7 cellular contexts compared by ENCODE assay signal in genomic region chr13:76335463-76335862, GRCh38.
"Had no signal": no experiment of that assay in that cellular context is flagged by ENCODE, and none has a peak within 500 bp of the region (broad histone marks: within the 10 kb centered on the region; RNA-seq: fewer than 3 reads in every experiment).

No MANE protein-coding gene starts in this region.

- FAIRE-seq: HepG2 had no signal

- H2AFZ ChIP-seq: GM23248 had no signal

- DNase-seq: GM23248, GOT3, H7, HFFc6 had no signal

- H3K9me3 ChIP-seq: HAP-1 had no signal

- H3K36me3 ChIP-seq: HAP-1 had no signal

- H3K27ac ChIP-seq: GM23248, HL-60 had no signal

- H3K4me3 ChIP-seq: GM23248, HAP-1 had no signal

- H3K4me1 ChIP-seq: HAP-1 had no signal

- H3K9ac ChIP-seq: GM23248 had no signal
